ENCODE assay signal across 8 cellular contexts in the genomic region with DNA sequence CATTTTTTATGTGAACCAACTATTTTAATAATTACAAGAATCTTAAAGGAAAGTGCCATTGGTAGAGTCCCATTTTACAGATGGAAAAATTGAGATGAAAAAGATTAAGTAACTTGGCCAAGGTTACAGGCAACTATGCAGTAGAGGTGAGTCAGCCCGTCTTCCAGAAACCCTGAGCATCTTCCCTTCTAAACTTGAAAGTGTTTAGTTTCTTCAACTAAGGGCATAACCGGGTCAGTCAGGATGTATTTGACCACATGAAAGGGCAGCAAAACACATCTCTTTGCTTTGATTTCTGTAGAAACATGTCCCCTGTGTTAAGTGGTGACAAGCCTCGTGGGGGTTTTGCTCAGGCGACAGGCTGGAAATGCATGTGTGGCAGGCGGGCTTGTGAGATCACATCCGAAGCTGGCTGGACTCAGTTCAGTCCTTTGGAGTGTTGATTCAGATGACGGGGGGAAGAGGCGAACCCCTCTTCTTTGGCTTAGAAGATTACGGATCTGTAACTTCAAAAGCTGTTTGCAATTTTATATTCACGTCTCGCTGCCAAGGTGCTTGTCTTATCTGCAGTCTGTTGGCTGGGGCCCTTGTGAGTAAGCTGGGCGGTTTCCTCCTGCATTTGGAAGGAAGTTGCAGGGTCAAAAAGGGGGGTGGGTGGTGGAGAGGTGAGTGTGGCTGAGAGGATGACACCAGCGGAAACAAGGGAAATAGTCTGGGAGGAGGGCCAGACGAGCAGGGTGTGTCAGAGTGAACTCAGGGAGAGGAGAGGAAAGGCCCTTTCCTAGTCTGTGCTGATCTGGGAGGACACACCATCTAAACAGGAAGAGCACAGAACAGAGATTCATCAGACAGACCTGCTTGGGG.
DNase-seq lines count a peak whose midpoint lies in the region; ATAC-seq and TF ChIP-seq lines count a peak whose summit lies in the region.

No MANE protein-coding gene starts in this region.

- no peaks in the 10 kb centered on the region for H3K36me3 Mint-ChIP-seq in CD4-positive, CD25-positive, alpha-beta regulatory T cell
- H3K36me3 Mint-ChIP-seq in activated naive CD4-positive, alpha-beta T cell treated with anti-CD3 and anti-CD28 coated beads, Interleukin-2, amount 50 U/mL, for 24 hours, result no peaks in the 10 kb centered on the region

- no peaks in the 10 kb centered on the region for H3K79me2 ChIP-seq in hepatocyte

- peak overlapping the region; percentile 64 for H3K27ac ChIP-seq in CD4-positive, CD25-positive, alpha-beta regulatory T cell (ENCODE audit: insufficient read depth, low read length, poor library complexity, severe bottlenecking)
- peak overlapping the region; percentile 74 for H3K27ac ChIP-seq in hepatocyte

- DNase-seq in CD4-positive, CD25-positive, alpha-beta regulatory T cell, result peak; percentile 35 to 78 (median 72)
- DNase-seq in SKM-1 treated with dmso at 0.1 percent for 144 hours (lab: John Stamatoyannopoulos, UW; ENCODE audit: unreplicated experiment), result peak; percentile 41
- DNase-seq in hepatocyte (ENCODE audit: low spot score), result peak; percentile 75
- peak; percentile 53 to 64 for DNase-seq in stimulated activated CD4-positive, alpha-beta T cell treated with anti-CD3 and anti-CD28 coated beads, Interleukin-4, amount 100 ng/mL, for 48 hours (ENCODE audit: low read depth in 2 of 2)
- DNase-seq in RPMI8226, result no peak
- DNase-seq in NCI-H187 (lab: John Stamatoyannopoulos, UW), result no peak

- H3K27me3 Mint-ChIP-seq in CD4-positive, CD25-positive, alpha-beta regulatory T cell, result peaks cover 4% of the 10 kb centered on the region
- no peaks in the 10 kb centered on the region for H3K27me3 Mint-ChIP-seq in activated naive CD4-positive, alpha-beta T cell treated with anti-CD3 and anti-CD28 coated beads, Interleukin-2, amount 50 U/mL, for 24 hours

- no peaks in the 10 kb centered on the region for H3K9me3 Mint-ChIP-seq in CD4-positive, CD25-positive, alpha-beta regulatory T cell
- no peaks in the 10 kb centered on the region for H3K9me3 Mint-ChIP-seq in activated naive CD4-positive, alpha-beta T cell treated with anti-CD3 and anti-CD28 coated beads, Interleukin-2, amount 50 U/mL, for 24 hours

- H3K27ac Mint-ChIP-seq in CD4-positive, CD25-positive, alpha-beta regulatory T cell, result peak overlapping the region; percentile 93 to 97 (median 96)
- peak overlapping the region; percentile 92 for H3K27ac Mint-ChIP-seq in activated naive CD4-positive, alpha-beta T cell treated with anti-CD3 and anti-CD28 coated beads, Interleukin-2, amount 50 U/mL, for 24 hours

- peak; percentile 78 to 80 for ATAC-seq in CD4-positive, CD25-positive, alpha-beta regulatory T cell (ENCODE audit: low read depth in 2 of 2)
- peak; percentile 62 for ATAC-seq in HG02642 (IDR thresholded peaks at IDR 0.05; ENCODE audit: poor library complexity, unreplicated experiment)

- H3K4me3 Mint-ChIP-seq in CD4-positive, CD25-positive, alpha-beta regulatory T cell, result peak overlapping the region; percentile 16 to 85 (median 82)
- H3K4me3 Mint-ChIP-seq in activated naive CD4-positive, alpha-beta T cell treated with anti-CD3 and anti-CD28 coated beads, Interleukin-2, amount 50 U/mL, for 24 hours, result peak overlapping the region; percentile 71

- no peaks in the 10 kb centered on the region for H3K36me3 ChIP-seq in CD4-positive, CD25-positive, alpha-beta regulatory T cell (ENCODE audit: control insufficient read depth, insufficient read depth, low read length)
- H3K36me3 ChIP-seq in hepatocyte (replicated peaks; ENCODE audit: insufficient read depth, low read depth), result no peaks in the 10 kb centered on the region

- peaks cover 7 to 25% (median 19%) of the 10 kb centered on the region in 4 donors for H3K4me1 Mint-ChIP-seq in CD4-positive, CD25-positive, alpha-beta regulatory T cell
- H3K4me1 Mint-ChIP-seq in activated naive CD4-positive, alpha-beta T cell treated with anti-CD3 and anti-CD28 coated beads, Interleukin-2, amount 50 U/mL, for 24 hours, result peaks cover 19% of the 10 kb centered on the region

- no peaks in the 10 kb centered on the region for H4K20me1 ChIP-seq in hepatocyte (ENCODE audit: insufficient read depth, poor library complexity, severe bottlenecking)

- peak overlapping the region; percentile 61 for H3K4me3 ChIP-seq in CD4-positive, CD25-positive, alpha-beta regulatory T cell (ENCODE audit: low read depth, low read length)
- no peak overlapping the region for H3K4me3 ChIP-seq in hepatocyte

- peaks cover 15% of the 10 kb centered on the region for H3K4me1 ChIP-seq in CD4-positive, CD25-positive, alpha-beta regulatory T cell (ENCODE audit: control insufficient read depth, insufficient read depth, low read length, poor library complexity, severe bottlenecking)
- H3K4me1 ChIP-seq in hepatocyte (ENCODE audit: insufficient read depth), result no peaks in the 10 kb centered on the region

- no peaks in the 10 kb centered on the region for H3K27me3 ChIP-seq in CD4-positive, CD25-positive, alpha-beta regulatory T cell (ENCODE audit: control insufficient read depth, insufficient read depth, low read length)
- H3K27me3 ChIP-seq in hepatocyte, result no peaks in the 10 kb centered on the region

- H3K9me3 ChIP-seq in CD4-positive, CD25-positive, alpha-beta regulatory T cell (ENCODE audit: control insufficient read depth in 2 of 2, low read length in 2 of 2), result no peaks in the 10 kb centered on the region
- no peaks in the 10 kb centered on the region for H3K9me3 ChIP-seq in hepatocyte (ENCODE audit: low read depth)

- no peaks in the 10 kb centered on the region for H3K9me2 ChIP-seq in hepatocyte (replicated peaks; ENCODE audit: insufficient read depth)

- H2AFZ ChIP-seq in hepatocyte, result peak overlapping the region; percentile 21

- WGBS in hepatocyte (ENCODE audit: low lambda C conversion rate, missing lambda C conversion rate), result 42% methylated on average over 14 of the region's 14 CpGs

- peak overlapping the region; percentile 14 for H3K4me2 ChIP-seq in hepatocyte

- no peak for TF ChIP-seq CTCF in hepatocyte (IDR thresholded peaks at IDR 0.05; ENCODE audit: poor library complexity)

Comparison
In these comparisons a context has a peak if more than half of its experiments do, and no peak if none do; other contexts are left out.
1. DNase-seq: peak in CD4-positive, CD25-positive, alpha-beta regulatory T cell (3 of 3), SKM-1 treated with dmso at 0.1 percent for 144 hours (single experiment), hepatocyte (single experiment) and stimulated activated CD4-positive, alpha-beta T cell treated with anti-CD3 and anti-CD28 coated beads, Interleukin-4, amount 100 ng/mL, for 48 hours (2 of 2); none in RPMI8226 (single experiment) and NCI-H187 (0 of 2).